In the genomic region with DNA sequence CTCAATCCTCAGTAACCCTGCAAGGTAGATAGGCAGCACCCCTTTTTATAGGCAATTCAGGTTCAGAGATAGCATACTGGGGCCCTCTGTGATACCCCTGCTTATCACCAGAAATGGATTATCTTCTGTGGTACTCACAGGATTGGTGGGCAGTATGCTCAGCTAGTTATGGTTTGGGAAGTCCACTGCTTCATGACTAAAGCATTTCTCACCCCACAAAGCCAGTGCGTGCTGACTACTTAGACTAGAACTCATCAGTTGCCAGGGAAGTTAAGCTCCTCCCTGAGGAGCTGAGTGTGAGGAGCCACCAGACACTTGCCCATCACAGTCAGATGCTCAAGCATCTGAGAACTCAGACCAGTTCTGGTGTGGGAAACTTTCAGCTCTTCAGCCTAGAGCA, we compare ENCODE assay signal across 9 cellular contexts.
DNase-seq lines count a peak whose midpoint lies in the region; ATAC-seq and TF ChIP-seq lines count a peak whose summit lies in the region.
"Had no signal": no experiment of that assay in that cellular context is flagged by ENCODE, and none has a peak within 500 bp of the region (broad histone marks: within the 10 kb centered on the region; RNA-seq: fewer than 3 reads in every experiment).

No MANE protein-coding gene starts in this region.

- no peaks in the 10 kb centered on the region for H3K4me1 ChIP-seq in foreskin keratinocyte

- no peaks in the 10 kb centered on the region for H3K27me3 ChIP-seq in foreskin keratinocyte

- H3K27ac ChIP-seq in foreskin keratinocyte, result no peak overlapping the region

- TF ChIP-seq CTCF in foreskin keratinocyte (conservative IDR thresholded peaks at IDR 0.05), result no peak

- ATAC-seq in GM18907 (IDR thresholded peaks at IDR 0.05; ENCODE audit: unreplicated experiment) (peak; percentile 48), foreskin keratinocyte (peak; percentile 94), GM19452 (IDR thresholded peaks at IDR 0.05; ENCODE audit: unreplicated experiment) (no peak), GM19035 (IDR thresholded peaks at IDR 0.05; ENCODE audit: unreplicated experiment) (no peak)

- DNase-seq in AG08395 (ENCODE audit: low spot score), result peak; percentile 90
- DNase-seq in RPMI7951 (ENCODE audit: low read depth), result peak; percentile 63
- DNase-seq in foreskin keratinocyte, result peak; percentile 51 to 80
- DNase-seq in NCI-H2107 (lab: John Stamatoyannopoulos, UW), result no peak
- DNase-seq in NK-92 (lab: John Stamatoyannopoulos, UW; ENCODE audit: unreplicated experiment), result no peak
- DNase-seq: retina had no signal

Comparison
In these comparisons a context has a peak if more than half of its experiments do, and no peak if none do; other contexts are left out.
1. DNase-seq: peak in AG08395 (single experiment), RPMI7951 (single experiment) and foreskin keratinocyte (2 of 2); none in NCI-H2107 (single experiment) and NK-92 (single experiment).
2. ATAC-seq: peak in GM18907 (single experiment) and foreskin keratinocyte (single experiment); none in GM19452 (single experiment) and GM19035 (single experiment).